In genomic region chr9:111039203-111039907, GRCh38 we compare ENCODE assay signal across 8 cellular contexts. TPM values are rescaled to one million over a fixed set of nuclear protein-coding genes. Genes with fewer than 3 reads are reported as not detected.
DNase-seq lines count a peak whose midpoint lies in the region; ATAC-seq lines count a peak whose summit lies in the region.

No MANE protein-coding gene starts in this region.

- H3K4me1 Mint-ChIP-seq in naive B cell, result peaks cover 16 to 23% (median 21%) of the 10 kb centered on the region in 3 donors

- H3K27ac ChIP-seq in ACC112 (ENCODE audit: low read depth, low read length) (no peak overlapping the region), duodenal mucosa (ENCODE audit: low read depth, low read length) (peak overlapping the region; percentile 80)

- H3K27me3 ChIP-seq in ACC112 (ENCODE audit: insufficient read depth, low read length) (no peaks in the 10 kb centered on the region), duodenal mucosa (ENCODE audit: control insufficient read depth in 1 of 2, insufficient read depth in 2 of 2, low read length in 2 of 2) (no peaks in the 10 kb centered on the region)

- H3K9me3 Mint-ChIP-seq in naive B cell, result peaks cover 0 to 2% (median 0%) of the 10 kb centered on the region in 7 donors

- H3K36me3 Mint-ChIP-seq in naive B cell, result peaks cover 0 to 7% of the 10 kb centered on the region in 2 donors

- no peaks in the 10 kb centered on the region for H3K36me3 ChIP-seq in ACC112 (ENCODE audit: insufficient read depth, low read length)
- no peaks in the 10 kb centered on the region for H3K36me3 ChIP-seq in duodenal mucosa (ENCODE audit: control insufficient read depth in 1 of 2, insufficient read depth in 2 of 2, low read length in 2 of 2)

- no peak overlapping the region for H3K27ac Mint-ChIP-seq in naive B cell

- ATAC-seq in HG03139 (IDR thresholded peaks at IDR 0.05; ENCODE audit: unreplicated experiment), result peak; percentile 39
- no peak for ATAC-seq in naive B cell (ENCODE audit: low read depth in 2 of 2)
- ATAC-seq in HG02610 (IDR thresholded peaks at IDR 0.05; ENCODE audit: unreplicated experiment), result no peak

- H3K4me3 ChIP-seq in ACC112 (ENCODE audit: low read depth, low read length) (peak overlapping the region; percentile 94), duodenal mucosa (ENCODE audit: low read depth in 1 of 2, low read length in 2 of 2) (peak overlapping the region; percentile 78 to 81)

- H3K9me3 ChIP-seq in duodenal mucosa (ENCODE audit: control insufficient read depth in 1 of 2, low read length in 2 of 2), result no peaks in the 10 kb centered on the region

- peak overlapping the region; percentile 62 to 77 for H3K9ac ChIP-seq in duodenal mucosa (ENCODE audit: low read depth in 1 of 2, low read length in 2 of 2)

- peaks cover 43 to 50% (median 43%) of the 10 kb centered on the region in 3 donors for H3K27me3 Mint-ChIP-seq in naive B cell

- DNase-seq in naive B cell, result no peak
- no peak for DNase-seq in activated CD8-positive, alpha-beta memory T cell treated with anti-CD3 and anti-CD28 coated beads for 24 hours
- DNase-seq in NCI-H510A treated with DMSO at 0.1 percent for 48 hours (lab: John Stamatoyannopoulos, UW), result no peak
- DNase-seq in NOMO-1 treated with DMSO at 0.1 percent for 48 hours (lab: John Stamatoyannopoulos, UW; ENCODE audit: unreplicated experiment), result no peak

- H3K4me1 ChIP-seq in ACC112 (ENCODE audit: control insufficient read depth, insufficient read depth, low read length, unreplicated experiment) (peaks cover 14% of the 10 kb centered on the region), duodenal mucosa (ENCODE audit: control insufficient read depth in 1 of 2, insufficient read depth in 2 of 2, low read length in 2 of 2) (peaks cover 15% of the 10 kb centered on the region in 2 donors)

- H2AFZ ChIP-seq in ACC112 (ENCODE audit: low read length, unreplicated experiment), result peak overlapping the region; percentile 95

- H3K79me2 ChIP-seq in ACC112 (ENCODE audit: control insufficient read depth, insufficient read depth, low read length, unreplicated experiment), result peaks cover 34% of the 10 kb centered on the region

- H3K4me3 Mint-ChIP-seq in naive B cell, result peak overlapping the region; percentile 46 to 88 (median 80)

RNA-seq across cellular contexts. Expression of gene LPAR1, which starts 1.1 kb away (rescaled TPM):
- polyA plus RNA-seq in naive B cell (ENCODE audit: low read depth in 6 of 6), result not detected
